Comparison of ENCODE assay signal across 1 cellular context in the genomic region with DNA sequence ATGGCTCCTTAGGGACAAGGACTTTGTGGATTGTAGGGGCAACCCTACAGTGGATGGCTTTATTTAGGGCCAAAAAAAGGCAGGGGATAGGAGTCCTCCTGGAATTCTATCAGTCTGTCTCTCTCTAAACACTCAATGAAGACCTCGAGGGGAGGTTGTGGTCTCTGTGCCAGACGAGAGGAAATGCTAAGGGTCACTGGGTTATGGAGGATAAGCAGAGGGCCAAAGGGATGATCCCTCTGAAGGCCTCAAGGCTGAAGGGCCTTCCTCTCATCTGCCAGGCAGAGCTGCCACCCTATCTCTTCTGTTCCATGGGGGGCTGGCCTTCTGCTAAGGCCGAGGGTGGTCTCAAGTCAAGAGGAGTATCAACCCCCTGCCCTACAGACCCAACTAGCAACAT.
TF ChIP-seq lines count a peak whose summit lies in the region.

No MANE protein-coding gene starts in this region.

TF ChIP-seq in HepG2, 621 proteins besides CTCF, POLR2A, EP300 and RAD21:
- TF ChIP-seq RBFOX2 (IDR thresholded peaks at IDR 0.05; ENCODE audit: low read depth, low read length) (peak; percentile 38; the same call in 1 of the 2 replicates), ETV6 (CRISPR knock-in tag; conservative IDR thresholded peaks at IDR 0.05) (no peak)
TF ChIP-seq in HepG2: peak in this region for 1.
